1 cellular context compared by ENCODE assay signal in the genomic region with DNA sequence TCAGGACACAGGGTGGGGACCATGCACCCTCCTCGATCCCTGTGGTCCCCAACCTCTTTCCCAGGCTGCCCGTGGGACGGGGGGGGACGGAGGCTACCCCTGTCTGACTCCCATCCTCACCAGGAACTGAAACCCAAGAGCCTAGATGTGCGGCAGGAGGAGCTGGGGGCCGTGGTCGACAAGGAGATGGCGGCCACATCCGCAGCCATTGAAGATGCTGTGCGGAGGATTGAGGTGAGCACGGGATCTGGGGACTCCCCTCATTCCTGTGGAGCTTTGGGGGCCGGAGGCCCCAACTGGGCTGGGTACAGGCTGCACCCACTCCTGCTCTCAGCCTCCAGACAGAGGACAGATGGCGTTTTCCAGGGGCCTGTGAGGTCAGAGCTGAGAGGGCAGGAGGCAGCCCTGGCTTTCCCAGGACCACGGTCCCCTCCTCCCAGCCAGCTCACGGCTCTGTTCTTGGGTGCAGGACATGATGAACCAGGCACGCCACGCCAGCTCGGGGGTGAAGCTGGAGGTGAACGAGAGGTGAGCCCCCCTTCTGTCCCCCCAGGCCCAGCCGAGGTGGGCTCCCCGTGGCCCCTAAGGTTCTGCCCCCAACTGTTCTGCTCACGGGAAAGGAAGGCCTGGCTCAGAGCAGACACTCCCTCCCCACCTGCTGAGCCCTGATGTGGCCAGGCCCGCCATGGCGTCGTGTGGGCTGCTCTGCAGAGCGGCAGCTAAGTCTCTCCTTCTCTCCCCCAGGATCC.
TF ChIP-seq lines count a peak whose summit lies in the region.

No MANE protein-coding gene starts in this region.

TF ChIP-seq in HCT116, 20 proteins besides CTCF, POLR2A, EP300 and RAD21 (continued from another document):
- TF ChIP-seq ELF1 (IDR thresholded peaks at IDR 0.05; ENCODE audit: borderline replicate concordance, low read depth) (no peak), CEBPB (IDR thresholded peaks at IDR 0.05; ENCODE audit: low read depth) (no peak), TCF7L2 (IDR thresholded peaks at IDR 0.05; ENCODE audit: borderline replicate concordance, extremely low read depth, insufficient read depth, insufficient read length) (no peak), SIN3A (IDR thresholded peaks at IDR 0.05; ENCODE audit: low read depth) (no peak), POLR2AphosphoS5 (IDR thresholded peaks at IDR 0.05; ENCODE audit: low read depth, low read length) (no peak), SRF (IDR thresholded peaks at IDR 0.05; ENCODE audit: low read depth) (no peak), SP1 (IDR thresholded peaks at IDR 0.05; ENCODE audit: low read depth) (no peak), FOSL1 (IDR thresholded peaks at IDR 0.05; ENCODE audit: low read depth) (no peak), YY1 (IDR thresholded peaks at IDR 0.05; ENCODE audit: extremely low read depth, insufficient replicate concordance, low read depth, low read length) (no peak), EZH2 (IDR thresholded peaks at IDR 0.05) (no peak), EZH2phosphoT487 (IDR thresholded peaks at IDR 0.05; ENCODE audit: borderline replicate concordance) (no peak), CBX3 (IDR thresholded peaks at IDR 0.05; ENCODE audit: low read depth) (no peak), ZNF274 (IDR thresholded peaks at IDR 0.05; ENCODE audit: low read depth, low read length) (no peak)
- TF ChIP-seq, protein P1, sequence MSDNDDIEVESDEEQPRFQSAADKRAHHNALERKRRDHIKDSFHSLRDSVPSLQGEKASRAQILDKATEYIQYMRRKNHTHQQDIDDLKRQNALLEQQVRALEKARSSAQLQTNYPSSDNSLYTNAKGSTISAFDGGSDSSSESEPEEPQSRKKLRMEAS (IDR thresholded peaks at IDR 0.05) = no peak
- TF ChIP-seq, protein P2, sequence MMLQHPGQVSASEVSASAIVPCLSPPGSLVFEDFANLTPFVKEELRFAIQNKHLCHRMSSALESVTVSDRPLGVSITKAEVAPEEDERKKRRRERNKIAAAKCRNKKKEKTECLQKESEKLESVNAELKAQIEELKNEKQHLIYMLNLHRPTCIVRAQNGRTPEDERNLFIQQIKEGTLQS (IDR thresholded peaks at IDR 0.05) = no peak
- TF ChIP-seq, protein P3, sequence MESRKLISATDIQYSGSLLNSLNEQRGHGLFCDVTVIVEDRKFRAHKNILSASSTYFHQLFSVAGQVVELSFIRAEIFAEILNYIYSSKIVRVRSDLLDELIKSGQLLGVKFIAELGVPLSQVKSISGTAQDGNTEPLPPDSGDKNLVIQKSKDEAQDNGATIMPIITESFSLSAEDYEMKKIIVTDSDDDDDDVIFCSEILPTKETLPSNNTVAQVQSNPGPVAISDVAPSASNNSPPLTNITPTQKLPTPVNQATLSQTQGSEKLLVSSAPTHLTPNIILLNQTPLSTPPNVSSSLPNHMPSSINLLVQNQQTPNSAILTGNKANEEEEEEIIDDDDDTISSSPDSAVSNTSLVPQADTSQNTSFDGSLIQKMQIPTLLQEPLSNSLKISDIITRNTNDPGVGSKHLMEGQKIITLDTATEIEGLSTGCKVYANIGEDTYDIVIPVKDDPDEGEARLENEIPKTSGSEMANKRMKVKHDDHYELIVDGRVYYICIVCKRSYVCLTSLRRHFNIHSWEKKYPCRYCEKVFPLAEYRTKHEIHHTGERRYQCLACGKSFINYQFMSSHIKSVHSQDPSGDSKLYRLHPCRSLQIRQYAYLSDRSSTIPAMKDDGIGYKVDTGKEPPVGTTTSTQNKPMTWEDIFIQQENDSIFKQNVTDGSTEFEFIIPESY (IDR thresholded peaks at IDR 0.05; ENCODE audit: extremely low read depth, insufficient replicate concordance, low read length) = no peak
